ENCODE assay signal across 8 cellular contexts in genomic region chr3:127673191-127674098, GRCh38. TPM values are rescaled to one million over a fixed set of nuclear protein-coding genes. Genes with fewer than 3 reads are reported as not detected.
DNase-seq lines count a peak whose midpoint lies in the region; FAIRE-seq and TF ChIP-seq lines count a peak whose summit lies in the region.

No MANE protein-coding gene starts in this region.

- H3K4me1 ChIP-seq in HEK293 (ENCODE audit: control insufficient read depth, insufficient read depth, low read length) (no peaks in the 10 kb centered on the region), endothelial cell of umbilical vein (ENCODE audit: control insufficient read depth, extremely low read depth, insufficient read depth, low read length) (peaks cover 5% of the 10 kb centered on the region), mucosa of stomach (ENCODE audit: control insufficient read depth, insufficient read depth, low read length) (peaks cover 18% of the 10 kb centered on the region), suprapubic skin (peaks cover 49% of the 10 kb centered on the region)

- H3K79me2 ChIP-seq in endothelial cell of umbilical vein (ENCODE audit: control insufficient read depth, insufficient read depth, low read length) = no peaks in the 10 kb centered on the region

- CTCF ChIA-PET in HEK293 (lab: Yijun Ruan, JAX) (interaction anchor here (0.6 kb wide), 1 partner anchor 98 kb away, joined by 3 read pairs; no protein-coding TSS in a partner anchor), endothelial cell of umbilical vein (lab: Charles Lee) (no interaction called here)

- DNase-seq in GM12892 (ENCODE audit: insufficient read length) (peak; percentile 46), NB4 (ENCODE audit: low read depth) (no peak), endothelial cell of umbilical vein (ENCODE audit: low read depth, low spot score) (peak; percentile 23), suprapubic skin (ENCODE audit: low spot score in 2 of 2) (peak; percentile 75 to 85), NCI-H1048 (lab: John Stamatoyannopoulos, UW) (no peak)
- peak; percentile 49 to 58 for DNase-seq in activated CD4-positive, alpha-beta T cell treated with anti-CD3 and anti-CD28 coated beads, Interleukin-2, amount 50 U/mL, for 48 hours

- BruUV-seq in endothelial cell of umbilical vein (replicated peaks; lab: Mats Ljungman, UMichigan) = no TSS peak

- H3K27ac ChIP-seq in HEK293 (ENCODE audit: extremely low read depth, low read depth, low read length) (peak overlapping the region; percentile 28; the same call in 1 of the 2 replicates), endothelial cell of umbilical vein (ENCODE audit: insufficient read depth, low read depth, low read length) (no peak overlapping the region), suprapubic skin (peak overlapping the region; percentile 90)

- H3K9me3 ChIP-seq in HEK293 (ENCODE audit: control insufficient read depth, insufficient read depth, low read depth, low read length) (no peaks in the 10 kb centered on the region), endothelial cell of umbilical vein (replicated peaks; ENCODE audit: control insufficient read depth, insufficient read depth, low read length) (no peaks in the 10 kb centered on the region), mucosa of stomach (ENCODE audit: control insufficient read depth, low read length) (no peaks in the 10 kb centered on the region), suprapubic skin (no peaks in the 10 kb centered on the region)

- H3K9ac ChIP-seq in endothelial cell of umbilical vein (replicated peaks; ENCODE audit: extremely low read depth, insufficient read depth, low read length) (peak overlapping the region; percentile 48), mucosa of stomach (ENCODE audit: low read length) (peak overlapping the region; percentile 83)

- H3K36me3 ChIP-seq in HEK293 (ENCODE audit: control insufficient read depth in 2 of 2, insufficient read depth in 1 of 2, low read length in 2 of 2) (peaks cover 0 to 11% of the 10 kb centered on the region in 2 experiments; a peak in 1 of 3 replicates), endothelial cell of umbilical vein (ENCODE audit: control insufficient read depth in 2 of 2, extremely low read depth in 1 of 2, insufficient read depth in 2 of 2, low read length in 2 of 2) (no peaks in the 10 kb centered on the region), mucosa of stomach (ENCODE audit: control insufficient read depth, insufficient read depth, low read length) (peaks cover 4% of the 10 kb centered on the region), suprapubic skin (peaks cover 30% of the 10 kb centered on the region)

- POLR2A ChIA-PET in HEK293 (lab: Yijun Ruan, JAX) (no interaction called here), endothelial cell of umbilical vein (lab: Charles Lee) (no interaction called here)

- no peaks in the 10 kb centered on the region for H4K20me1 ChIP-seq in endothelial cell of umbilical vein (replicated peaks; ENCODE audit: control insufficient read depth, extremely low read depth, insufficient read depth, low read length)

- TF ChIP-seq POLR2A in GM12892 (IDR thresholded peaks at IDR 0.05; ENCODE audit: low read depth, low read length) = no peak
- TF ChIP-seq POLR2A in NB4 (IDR thresholded peaks at IDR 0.05; ENCODE audit: extremely low read depth, insufficient read length) = no peak
- no peak for TF ChIP-seq POLR2A in endothelial cell of umbilical vein (IDR thresholded peaks at IDR 0.05; ENCODE audit: low read depth, low read length)
- TF ChIP-seq POLR2A in suprapubic skin (IDR thresholded peaks at IDR 0.05) = no peak

- TF ChIP-seq CTCF in HEK293 (tag by site-specific recombination; IDR thresholded peaks at IDR 0.05) (no peak), NB4 (IDR thresholded peaks at IDR 0.05; ENCODE audit: low read depth, low read length) (no peak), endothelial cell of umbilical vein (IDR thresholded peaks at IDR 0.05; ENCODE audit: extremely low read depth in 1 of 2, insufficient read depth in 1 of 2, low read depth in 1 of 2, low read length in 2 of 2) (no peak), suprapubic skin (IDR thresholded peaks at IDR 0.05) (no peak)

- no peak for TF ChIP-seq EP300 in suprapubic skin (IDR thresholded peaks at IDR 0.05)

- H2AFZ ChIP-seq in endothelial cell of umbilical vein (ENCODE audit: low read depth, low read length) = peak overlapping the region; percentile 95

- dilution Hi-C loops in endothelial cell of umbilical vein (cut with MboI; ENCODE audit: extremely low pct_ligation_motif_present, low sequenced_read_pairs) = no loop called here

- H3K27me3 ChIP-seq in endothelial cell of umbilical vein (ENCODE audit: control insufficient read depth in 2 of 2, insufficient read depth in 2 of 2, low read length in 2 of 2) (no peaks in the 10 kb centered on the region), mucosa of stomach (ENCODE audit: control insufficient read depth, insufficient read depth, low read length) (no peaks in the 10 kb centered on the region), suprapubic skin (no peaks in the 10 kb centered on the region)

- no peaks in the 10 kb centered on the region for H3K9me1 ChIP-seq in endothelial cell of umbilical vein (replicated peaks; ENCODE audit: control insufficient read depth, extremely low read depth, insufficient read depth, low read length)

- H3K4me3 ChIP-seq in HEK293 (ENCODE audit: low read depth, low read length) (peak overlapping the region; percentile 85), NB4 (ENCODE audit: low read depth, low read length) (peak overlapping the region; percentile 44), endothelial cell of umbilical vein (replicated peaks in 1 of 3; ENCODE audit: insufficient read depth in 1 of 3, low read depth in 1 of 3, low read length in 3 of 3) (peak overlapping the region; percentile 55 to 73 (median 65)), mucosa of stomach (ENCODE audit: low read length) (peak overlapping the region; percentile 20), suprapubic skin (peak overlapping the region; percentile 95)

- intact Hi-C loops in endothelial cell of umbilical vein (cut with micrococcal nuclease) = no loop called here

- FAIRE-seq in GM12892 (lab: Jason Lieb, UNC) (no peak), endothelial cell of umbilical vein (lab: Jason Lieb, UNC) (no peak)

- WGBS in suprapubic skin = 26% methylated on average over 25 of the region's 50 CpGs

- H3K4me2 ChIP-seq in endothelial cell of umbilical vein (ENCODE audit: insufficient read depth, low read length) = peak overlapping the region; percentile 62

TF ChIP-seq in HEK293, 187 proteins besides CTCF, POLR2A, EP300 and RAD21 (continues in another document):
- TF ChIP-seq SP7 (tag by site-specific recombination; IDR thresholded peaks at IDR 0.05) (no peak), KLF8 (tag by site-specific recombination; IDR thresholded peaks at IDR 0.05) (no peak), GLIS1 (tag by site-specific recombination; IDR thresholded peaks at IDR 0.05) (peak; percentile 97), SP3 (tag by site-specific recombination; IDR thresholded peaks at IDR 0.05) (peak; percentile 28; the same call in 1 of the 2 replicates), ZFP41 (tag by site-specific recombination; IDR thresholded peaks at IDR 0.05; ENCODE audit: borderline replicate concordance) (no peak), SP2 (tag by site-specific recombination; IDR thresholded peaks at IDR 0.05) (peak; percentile 47), ZBTB8A (tag by site-specific recombination; IDR thresholded peaks at IDR 0.05) (peak; percentile 87), ZNF37A (tag by site-specific recombination; IDR thresholded peaks at IDR 0.05) (no peak)

TF ChIP-seq in endothelial cell of umbilical vein, 7 proteins besides CTCF, POLR2A, EP300 and RAD21:
- no peak for TF ChIP-seq MYC (IDR thresholded peaks at IDR 0.05; ENCODE audit: low read depth, low read length)
- TF ChIP-seq GATA2 (IDR thresholded peaks at IDR 0.05; ENCODE audit: insufficient read depth, insufficient read length, low read depth, low read length) = no peak
- TF ChIP-seq POLR2AphosphoS5 (IDR thresholded peaks at IDR 0.05; ENCODE audit: insufficient read depth, low read depth, low read length) = no peak
- no peak for TF ChIP-seq EZH2 (IDR thresholded peaks at IDR 0.05; ENCODE audit: borderline replicate concordance, low read depth, low read length, severe bottlenecking)
- TF ChIP-seq FOS (IDR thresholded peaks at IDR 0.05; ENCODE audit: borderline replicate concordance, insufficient read depth, low read length) = no peak
- no peak for TF ChIP-seq MAX (IDR thresholded peaks at IDR 0.05; ENCODE audit: insufficient read depth, insufficient read length)
- no peak for TF ChIP-seq JUN (IDR thresholded peaks at IDR 0.05; ENCODE audit: borderline replicate concordance, insufficient read depth, insufficient read length, low read depth)

RNA-seq across cellular contexts. Expression of gene ABTB1, which starts 0.7 kb away (rescaled TPM):
- 8.1 TPM for polyA plus RNA-seq in GM12892 (2012; ENCODE audit: missing spikeins)
- total RNA-seq in endothelial cell of umbilical vein (14.0 and 15.2 TPM in 2 replicates), suprapubic skin (10 to 100 TPM; 19.9 to 66.1 (median 35.8) TPM)
- polyA plus RNA-seq in endothelial cell of umbilical vein = 24.4 and 25.1 TPM in 2 replicates
- 11.2 and 14.4 TPM in 2 replicates for polyA plus RNA-seq in endothelial cell of umbilical vein (2011; cell fraction: cytosol; rRNA removed)
- polyA plus RNA-seq in endothelial cell of umbilical vein (2011; cell fraction: nucleus; rRNA removed) = 79.4 and 95.5 TPM in 2 replicates
- 8.3 and 9.9 TPM in 2 replicates for polyA plus RNA-seq in endothelial cell of umbilical vein (2012)
- 8.4 and 11.9 TPM in 2 replicates for polyA minus RNA-seq in endothelial cell of umbilical vein
- 23.7 TPM for polyA minus RNA-seq in endothelial cell of umbilical vein (2011; cell fraction: cytosol; rRNA and poly(A)+ RNA removed)
- polyA minus RNA-seq in endothelial cell of umbilical vein (2011; cell fraction: nucleus; rRNA and poly(A)+ RNA removed) = 14.9 and 19.1 TPM in 2 replicates

RNA-seq across cellular contexts. Expression of gene PODXL2, which starts 44.5 kb away (rescaled TPM):
- 3.8 TPM for polyA plus RNA-seq in GM12892 (2012; ENCODE audit: missing spikeins)
- total RNA-seq in endothelial cell of umbilical vein (5.3 and 6.5 TPM in 2 replicates), suprapubic skin (10 to 100 TPM in 3 of 4 donors, 1 to 10 TPM in 1; 8.0 to 15.4 (median 11.2) TPM)
- polyA plus RNA-seq in endothelial cell of umbilical vein = 5.5 and 8.1 TPM in 2 replicates
- 4.2 and 5.6 TPM in 2 replicates for polyA plus RNA-seq in endothelial cell of umbilical vein (2011; cell fraction: cytosol; rRNA removed)
- 3.3 and 3.7 TPM in 2 replicates for polyA plus RNA-seq in endothelial cell of umbilical vein (2011; cell fraction: nucleus; rRNA removed)
- polyA plus RNA-seq in endothelial cell of umbilical vein (2012) = 4.0 and 5.8 TPM in 2 replicates
- polyA minus RNA-seq in endothelial cell of umbilical vein = 2.1 and 3.8 TPM in 2 replicates
- 23.0 TPM for polyA minus RNA-seq in endothelial cell of umbilical vein (2011; cell fraction: cytosol; rRNA and poly(A)+ RNA removed)
- polyA minus RNA-seq in endothelial cell of umbilical vein (2011; cell fraction: nucleus; rRNA and poly(A)+ RNA removed) = 0.82 and 1.4 TPM in 2 replicates

Comparison
In these comparisons a context has a peak if more than half of its experiments do, and no peak if none do; other contexts are left out.
1. DNase-seq: peak in GM12892 (single experiment), activated CD4-positive, alpha-beta T cell treated with anti-CD3 and anti-CD28 coated beads, Interleukin-2, amount 50 U/mL, for 48 hours (2 of 2), endothelial cell of umbilical vein (single experiment) and suprapubic skin (2 of 2); none in NB4 (single experiment) and NCI-H1048 (single experiment).
2. H3K4me3 ChIP-seq: peak in every context shown above with its lines; median percentile 95 in suprapubic skin; 85 in HEK293; 65 in endothelial cell of umbilical vein; 44 in NB4; 20 in mucosa of stomach.